In the genomic region with DNA sequence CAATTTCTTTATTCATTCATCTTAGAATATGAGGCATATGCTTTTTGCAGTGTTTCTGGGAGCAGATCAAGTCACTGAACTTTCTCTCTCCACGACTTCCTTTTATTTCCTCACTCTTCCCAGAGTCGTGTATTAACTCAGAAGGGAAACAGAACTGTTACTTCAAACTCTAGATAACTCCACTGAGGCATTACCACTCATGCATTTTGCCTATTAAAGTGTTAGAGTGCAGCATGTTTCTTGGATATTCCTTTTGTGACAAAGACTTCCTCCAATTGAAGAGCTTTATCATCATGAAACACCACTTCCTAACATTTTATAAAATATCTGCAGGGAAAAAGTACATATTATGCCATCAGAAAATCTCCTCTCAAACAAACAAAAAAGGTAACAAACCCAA, we compare ENCODE assay signal across 1 cellular context.
TF ChIP-seq lines count a peak whose summit lies in the region.

No MANE protein-coding gene starts in this region.

TF ChIP-seq in GM23338, 12 proteins besides CTCF, POLR2A, EP300 and RAD21 (continued from another document):
- TF ChIP-seq, protein P1, sequence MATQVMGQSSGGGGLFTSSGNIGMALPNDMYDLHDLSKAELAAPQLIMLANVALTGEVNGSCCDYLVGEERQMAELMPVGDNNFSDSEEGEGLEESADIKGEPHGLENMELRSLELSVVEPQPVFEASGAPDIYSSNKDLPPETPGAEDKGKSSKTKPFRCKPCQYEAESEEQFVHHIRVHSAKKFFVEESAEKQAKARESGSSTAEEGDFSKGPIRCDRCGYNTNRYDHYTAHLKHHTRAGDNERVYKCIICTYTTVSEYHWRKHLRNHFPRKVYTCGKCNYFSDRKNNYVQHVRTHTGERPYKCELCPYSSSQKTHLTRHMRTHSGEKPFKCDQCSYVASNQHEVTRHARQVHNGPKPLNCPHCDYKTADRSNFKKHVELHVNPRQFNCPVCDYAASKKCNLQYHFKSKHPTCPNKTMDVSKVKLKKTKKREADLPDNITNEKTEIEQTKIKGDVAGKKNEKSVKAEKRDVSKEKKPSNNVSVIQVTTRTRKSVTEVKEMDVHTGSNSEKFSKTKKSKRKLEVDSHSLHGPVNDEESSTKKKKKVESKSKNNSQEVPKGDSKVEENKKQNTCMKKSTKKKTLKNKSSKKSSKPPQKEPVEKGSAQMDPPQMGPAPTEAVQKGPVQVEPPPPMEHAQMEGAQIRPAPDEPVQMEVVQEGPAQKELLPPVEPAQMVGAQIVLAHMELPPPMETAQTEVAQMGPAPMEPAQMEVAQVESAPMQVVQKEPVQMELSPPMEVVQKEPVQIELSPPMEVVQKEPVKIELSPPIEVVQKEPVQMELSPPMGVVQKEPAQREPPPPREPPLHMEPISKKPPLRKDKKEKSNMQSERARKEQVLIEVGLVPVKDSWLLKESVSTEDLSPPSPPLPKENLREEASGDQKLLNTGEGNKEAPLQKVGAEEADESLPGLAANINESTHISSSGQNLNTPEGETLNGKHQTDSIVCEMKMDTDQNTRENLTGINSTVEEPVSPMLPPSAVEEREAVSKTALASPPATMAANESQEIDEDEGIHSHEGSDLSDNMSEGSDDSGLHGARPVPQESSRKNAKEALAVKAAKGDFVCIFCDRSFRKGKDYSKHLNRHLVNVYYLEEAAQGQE (IDR thresholded peaks at IDR 0.05; ENCODE audit: unreplicated experiment) = no peak
- TF ChIP-seq JUNB (IDR thresholded peaks at IDR 0.05; ENCODE audit: unreplicated experiment) (no peak), NANOG (IDR thresholded peaks at IDR 0.05; ENCODE audit: borderline replicate concordance) (no peak), EZH2 (IDR thresholded peaks at IDR 0.05; ENCODE audit: low read depth, unreplicated experiment) (no peak), ZNF114 (CRISPR knock-in tag; IDR thresholded peaks at IDR 0.05) (no peak), ZNF331 (CRISPR knock-in tag; IDR thresholded peaks at IDR 0.05; ENCODE audit: low read depth) (no peak)
